ENCODE assay signal across 24 cellular contexts in the genomic region with DNA sequence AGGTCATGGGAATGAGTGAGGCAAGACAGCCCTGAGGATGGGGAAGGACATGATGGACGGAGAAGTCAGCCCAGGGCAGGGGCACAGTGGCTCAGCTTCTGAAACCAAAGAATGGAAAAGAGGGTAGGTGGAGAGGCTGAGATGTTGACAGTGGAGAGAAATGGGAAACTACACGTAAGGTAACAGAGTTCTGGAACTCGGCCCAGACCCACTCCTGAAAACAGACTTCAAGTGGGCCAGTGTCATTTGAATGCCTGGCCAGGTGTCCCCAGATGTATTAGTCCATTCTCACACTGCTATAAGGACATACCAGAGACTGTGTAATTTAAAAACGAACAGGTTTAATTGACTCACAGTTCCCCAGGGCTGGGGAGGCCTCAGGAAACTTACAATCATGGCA. TPM values are rescaled to one million over a fixed set of nuclear protein-coding genes. Genes with fewer than 3 reads are reported as not detected.
"Had no signal": no experiment of that assay in that cellular context is flagged by ENCODE, and none has a peak within 500 bp of the region (broad histone marks: within the 10 kb centered on the region; RNA-seq: fewer than 3 reads in every experiment).

No MANE protein-coding gene starts in this region.

- H3K9me3 Mint-ChIP-seq: effector memory CD8-positive, alpha-beta T cell; immature natural killer cell; nephron; neural progenitor cell had no signal

- H3K27ac Mint-ChIP-seq: effector memory CD8-positive, alpha-beta T cell; naive thymus-derived CD4-positive, alpha-beta T cell; nephron; neural progenitor cell; progenitor cell of endocrine pancreas; stimulated activated naive B cell treated with anti-CD40 and anti-IgM and Interleukin-4, amounts not matched to agents 10 μg/mL and 1 μg/mL and 100 μg/mL, for 72 hours; stimulated activated naive CD8-positive, alpha-beta T cell treated with anti-CD3 and anti-CD28 coated beads, Interleukin-15, Interleukin-2, amounts not matched to agents 100 ng/mL and 50 ng/mL, for 24 hours had no signal

- H3K9me3 ChIP-seq: right lobe of liver, suprapubic skin, upper lobe of left lung, uterus had no signal

- H3K4me3 ChIP-seq: neural progenitor cell, right lobe of liver, suprapubic skin, upper lobe of left lung, uterus had no signal

- ATAC-seq: effector memory CD8-positive, alpha-beta T cell; left lobe of liver; naive thymus-derived CD4-positive, alpha-beta T cell; right lobe of liver; stimulated activated naive B cell treated with anti-CD40 and anti-IgM and Interleukin-4, amounts not matched to agents 10 μg/mL and 1 μg/mL and 100 μg/mL, for 72 hours had no signal

- H3K27ac ChIP-seq: neural progenitor cell, parathyroid adenoma, right lobe of liver, suprapubic skin, upper lobe of left lung, uterus had no signal

- H3K36me3 Mint-ChIP-seq: immature natural killer cell; naive thymus-derived CD4-positive, alpha-beta T cell; neural progenitor cell had no signal

- H3K4me3 Mint-ChIP-seq: effector memory CD8-positive, alpha-beta T cell; immature natural killer cell; naive thymus-derived CD4-positive, alpha-beta T cell; nephron; neural progenitor cell; stimulated activated naive B cell treated with anti-CD40 and anti-IgM and Interleukin-4, amounts not matched to agents 10 μg/mL and 1 μg/mL and 100 μg/mL, for 72 hours; stimulated activated naive CD8-positive, alpha-beta T cell treated with anti-CD3 and anti-CD28 coated beads, Interleukin-15, Interleukin-2, amounts not matched to agents 100 ng/mL and 50 ng/mL, for 24 hours had no signal

- H3K9ac ChIP-seq: neural progenitor cell, parathyroid adenoma had no signal

- H3K4me1 Mint-ChIP-seq: immature natural killer cell had no signal

- H3K4me1 ChIP-seq: neural progenitor cell, parathyroid adenoma, uterus had no signal

- FAIRE-seq: frontal cortex, small intestine had no signal

- DNase-seq: cortex of kidney; effector memory CD8-positive, alpha-beta T cell; hypothalamus; immature natural killer cell; islet precursor cell; mesenchymal stem cell; midbrain; naive thymus-derived CD4-positive, alpha-beta T cell; right lobe of liver; stimulated activated CD4-positive, alpha-beta T cell treated with anti-CD3 and anti-CD28 coated beads, Interleukin-15, amount 100 ng/mL, for 24 hours; stimulated activated CD4-positive, alpha-beta T cell treated with anti-CD3 and anti-CD28 coated beads, Interleukin-2, amount 100 ng/mL, for 48 hours; stimulated activated naive B cell treated with anti-CD40 and anti-IgM and Interleukin-4, amounts not matched to agents 10 μg/mL and 1 μg/mL and 100 μg/mL, for 72 hours; uterus had no signal

- H3K36me3 ChIP-seq: neural progenitor cell, right lobe of liver, suprapubic skin, upper lobe of left lung, uterus had no signal

RNA-seq across cellular contexts. Expression of gene FHAD1, which starts 40.0 kb away (rescaled TPM):
- total RNA-seq: left lobe of liver, lung microvascular endothelial cell had no signal
- polyA plus RNA-seq: naive thymus-derived CD4-positive, alpha-beta T cell had no signal
